1 cellular context compared by ENCODE assay signal in the genomic region with DNA sequence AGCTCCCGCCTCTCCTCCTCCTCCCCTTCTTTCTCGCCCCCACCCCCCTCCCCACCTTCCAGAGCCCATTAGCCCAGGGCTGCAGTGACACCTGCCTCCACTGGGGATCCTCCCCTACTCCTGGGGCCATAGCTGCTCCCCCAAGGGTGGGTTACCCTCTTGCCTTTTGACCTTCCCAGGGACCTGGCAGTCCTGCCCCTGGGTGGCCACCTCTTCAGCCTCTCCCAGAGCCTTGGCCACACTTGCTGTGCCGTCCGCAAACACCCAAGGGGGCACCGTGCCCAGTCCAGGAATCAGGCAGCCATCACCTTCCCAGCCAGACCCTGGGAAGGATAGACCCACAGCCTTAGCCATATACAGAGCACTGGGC.
TF ChIP-seq lines count a peak whose summit lies in the region.

No MANE protein-coding gene starts in this region.

TF ChIP-seq in H1, 55 proteins besides CTCF, POLR2A, EP300 and RAD21:
- TF ChIP-seq CBX8 (IDR thresholded peaks at IDR 0.05; ENCODE audit: borderline replicate concordance, low read depth, low read length) (no peak), SP4 (IDR thresholded peaks at IDR 0.05; ENCODE audit: low read length) (0 out of 2 replicates have a peak, but pooled peaks have one; percentile 32)
